ENCODE assay signal across 9 cellular contexts in genomic region chr10:119817991-119818888, GRCh38. TPM values are rescaled to one million over a fixed set of nuclear protein-coding genes. Genes with fewer than 3 reads are reported as not detected.
A peak's percentile ranks its signal among the peaks of the same experiment; 100 is the strongest.
DNase-seq lines count a peak whose midpoint lies in the region; ATAC-seq and TF ChIP-seq lines count a peak whose summit lies in the region.
"Had no signal": no experiment of that assay in that cellular context is flagged by ENCODE, and none has a peak within 500 bp of the region (broad histone marks: within the 10 kb centered on the region; RNA-seq: fewer than 3 reads in every experiment).

No MANE protein-coding gene starts in this region.

- ATAC-seq in esophagus mucosa (peak; percentile 68), upper lobe of right lung (peak; percentile 58), HG02885 (IDR thresholded peaks at IDR 0.05; ENCODE audit: poor library complexity, unreplicated experiment) (no peak)

- H3K4me1 ChIP-seq in upper lobe of right lung, result no peaks in the 10 kb centered on the region

- peaks cover 6% of the 10 kb centered on the region for H3K36me3 ChIP-seq in upper lobe of right lung

- DNase-seq in activated effector memory CD4-positive, alpha-beta T cell treated with anti-CD3 and anti-CD28 coated beads, Interleukin-2, amount 50 U/mL, for 16 hours, result peak; percentile 64
- DNase-seq in activated effector memory CD4-positive, alpha-beta T cell treated with Interleukin-2 at 50 U/mL for 16 hours, result no peak
- DNase-seq in medulla oblongata (ENCODE audit: extremely low spot score), result peak; percentile 44
- DNase-seq in upper lobe of right lung, result peak; percentile 74
- DNase-seq in LoVo (ENCODE audit: low spot score), result no peak
- DNase-seq in RKO (ENCODE audit: low spot score), result no peak
- DNase-seq: Kasumi-1 had no signal

- no peaks in the 10 kb centered on the region for H3K27me3 ChIP-seq in upper lobe of right lung

- intact Hi-C loops in upper lobe of right lung (cut with DNase I), result no loop called here

- H3K9me3 ChIP-seq in upper lobe of right lung, result no peaks in the 10 kb centered on the region

- TF ChIP-seq CTCF in upper lobe of right lung (IDR thresholded peaks at IDR 0.05), result no peak

- H3K4me3 ChIP-seq in upper lobe of right lung, result peak overlapping the region; percentile 17

- H3K27ac ChIP-seq in upper lobe of right lung, result no peak overlapping the region

RNA-seq across cellular contexts. Expression of gene MCMBP, which starts 54.4 kb away (rescaled TPM):
- total RNA-seq in esophagus mucosa, result 36.8 TPM
- total RNA-seq in upper lobe of right lung, result 54.7 TPM

Comparison
In these comparisons a context has a peak if more than half of its experiments do, and no peak if none do; other contexts are left out.
1. DNase-seq: peak in activated effector memory CD4-positive, alpha-beta T cell treated with anti-CD3 and anti-CD28 coated beads, Interleukin-2, amount 50 U/mL, for 16 hours (single experiment), medulla oblongata (single experiment) and upper lobe of right lung (single experiment); none in activated effector memory CD4-positive, alpha-beta T cell treated with Interleukin-2 at 50 U/mL for 16 hours (single experiment), LoVo (single experiment) and RKO (single experiment).